Comparison of ENCODE assay signal across 20 cellular contexts in the genomic region with DNA sequence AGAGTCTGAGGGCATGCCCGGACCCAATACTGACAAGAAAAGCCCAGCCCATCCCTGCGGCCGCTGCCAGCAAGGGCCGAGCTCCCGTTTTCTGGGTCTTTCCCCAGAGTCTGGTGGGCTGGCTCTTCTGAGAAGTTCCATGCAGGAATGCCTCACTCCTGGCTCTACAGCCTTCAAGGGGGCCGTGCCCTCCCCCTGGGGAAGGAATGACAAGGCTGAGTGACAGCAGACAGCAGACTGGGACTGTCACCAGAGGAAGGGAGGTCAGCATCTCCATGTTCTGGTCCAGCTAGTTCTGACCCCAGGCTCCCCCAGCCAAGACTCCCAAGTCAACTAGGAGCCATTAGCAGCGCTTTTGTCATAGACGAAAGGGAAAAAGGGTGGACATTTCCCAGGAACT.
"Had no signal": no experiment of that assay in that cellular context is flagged by ENCODE, and none has a peak within 500 bp of the region (broad histone marks: within the 10 kb centered on the region; RNA-seq: fewer than 3 reads in every experiment).

No MANE protein-coding gene starts in this region.

- H3K27me3 ChIP-seq: colonic mucosa, dorsolateral prefrontal cortex, thyroid gland had no signal

- H3K27ac ChIP-seq: colonic mucosa, lower lobe of right lung, thyroid gland had no signal

- H3K9me3 Mint-ChIP-seq: neural crest cell; T-helper 1 cell treated with Interleukin-12 subunit alpha and Interleukin-12 subunit beta and Interleukin-4 antibody, amounts not matched to agents 30 μg/mL and 1 μg/mL, for 36 hours had no signal

- H3K4me3 Mint-ChIP-seq: neural crest cell; T-helper 1 cell treated with Interleukin-12 subunit alpha and Interleukin-12 subunit beta and Interleukin-4 antibody, amounts not matched to agents 30 μg/mL and 1 μg/mL, for 36 hours had no signal

- H3K9me3 ChIP-seq: colonic mucosa, heart right ventricle, lower lobe of right lung, thyroid gland had no signal

- ATAC-seq: heart right ventricle; left lobe of liver; lower lobe of right lung; naive thymus-derived CD4-positive, alpha-beta T cell; sciatic nerve; stimulated activated naive CD8-positive, alpha-beta T cell treated with anti-CD3 and anti-CD28 coated beads, Interleukin-15, Interleukin-2, amounts not matched to agents 100 U/mL and 50 U/mL, for 24 hours had no signal

- H3K4me3 ChIP-seq: colonic mucosa, dorsolateral prefrontal cortex, heart right ventricle, lower lobe of right lung, thyroid gland had no signal

- H3K36me3 Mint-ChIP-seq: naive thymus-derived CD4-positive, alpha-beta T cell had no signal

- DNase-seq: activated CD4-positive, alpha-beta T cell treated with anti-CD3 and anti-CD28 coated beads for 4 hours; activated CD4-positive, alpha-beta T cell treated with anti-CD3 and anti-CD28 coated beads, Interleukin-2, amount 50 U/mL, for 48 hours; activated CD4-positive, CD25-positive, alpha-beta regulatory T cell; activated CD8-positive, alpha-beta memory T cell treated with anti-CD3 and anti-CD28 coated beads, Interleukin-2, amount 50 U/mL, for 48 hours; activated naive CD4-positive, alpha-beta T cell treated with Interleukin-2 at 50 U/mL for 16 hours; activated T-cell treated with anti-CD3 and anti-CD28 coated beads, Interleukin-2, amount 50 U/mL, for 48 hours; amygdala; colonic mucosa; dorsolateral prefrontal cortex; heart right ventricle; lower lobe of right lung; naive thymus-derived CD4-positive, alpha-beta T cell; posterior cingulate gyrus; stimulated activated CD4-positive, alpha-beta T cell treated with anti-CD3 and anti-CD28 coated beads, Interleukin-4, amount 100 ng/mL, for 24 hours; stimulated activated naive CD8-positive, alpha-beta T cell treated with anti-CD3 and anti-CD28 coated beads, Interleukin-15, Interleukin-2, amounts not matched to agents 100 U/mL and 50 U/mL, for 24 hours; thyroid gland had no signal

- H3K27ac Mint-ChIP-seq: T-helper 1 cell treated with Interleukin-12 subunit alpha and Interleukin-12 subunit beta and Interleukin-4 antibody, amounts not matched to agents 30 μg/mL and 1 μg/mL, for 36 hours had no signal

- H3K4me1 ChIP-seq: colonic mucosa had no signal

- H3K36me3 ChIP-seq: colonic mucosa, heart right ventricle, lower lobe of right lung, thyroid gland had no signal
